18 cellular contexts compared by ENCODE assay signal in the genomic region with DNA sequence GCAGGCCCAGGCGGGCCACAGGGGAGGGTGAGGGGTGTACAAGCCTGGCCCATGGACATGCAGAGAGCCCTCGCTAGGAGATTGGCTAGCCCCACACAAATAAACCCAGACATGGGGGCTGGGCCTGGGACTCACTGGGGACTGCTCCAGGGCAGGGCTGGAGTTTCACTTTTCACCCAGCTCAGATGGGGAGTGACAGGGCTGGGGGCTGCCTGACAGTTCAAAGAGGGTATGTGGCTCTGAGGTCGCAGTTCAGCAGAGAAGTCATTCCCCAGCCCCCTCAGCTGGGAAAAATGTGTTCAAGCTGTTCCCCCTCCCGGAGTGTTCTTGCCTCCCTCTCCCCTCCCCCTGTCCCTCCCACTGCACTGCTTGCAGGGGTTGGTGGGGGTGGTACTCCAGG.
DNase-seq lines count a peak whose midpoint lies in the region; ATAC-seq and TF ChIP-seq lines count a peak whose summit lies in the region.
"Had no signal": no experiment of that assay in that cellular context is flagged by ENCODE, and none has a peak within 500 bp of the region (broad histone marks: within the 10 kb centered on the region; RNA-seq: fewer than 3 reads in every experiment).

No MANE protein-coding gene starts in this region.

- H3K36me3 Mint-ChIP-seq in activated CD8-positive, alpha-beta memory T cell treated with anti-CD3 and anti-CD28 coated beads, Interleukin-2, amount 10 ng/mL, durations not matched to agents 7 days and 5 days: no peaks in the 10 kb centered on the region
- H3K36me3 Mint-ChIP-seq in endodermal cell (ENCODE audit: low read depth): no peaks in the 10 kb centered on the region
- H3K36me3 Mint-ChIP-seq: CD4-positive, CD25-positive, alpha-beta regulatory T cell; CD8-positive, alpha-beta T cell had no signal

- TF ChIP-seq CTCF in endodermal cell (conservative IDR thresholded peaks at IDR 0.05): no peak
- TF ChIP-seq CTCF in ascending aorta (IDR thresholded peaks at IDR 0.05): no peak

- H3K27ac Mint-ChIP-seq in activated CD8-positive, alpha-beta memory T cell treated with anti-CD3 and anti-CD28 coated beads, Interleukin-2, amount 10 ng/mL, durations not matched to agents 7 days and 5 days: no peak overlapping the region
- H3K27ac Mint-ChIP-seq in endodermal cell: no peak overlapping the region
- H3K27ac Mint-ChIP-seq: B cell; CD4-positive, CD25-positive, alpha-beta regulatory T cell; CD8-positive, alpha-beta T cell had no signal

- H4K8ac ChIP-seq in neuronal stem cell (ENCODE audit: low read depth, low read length): no peak overlapping the region

- no peak overlapping the region for H2BK5ac ChIP-seq in neuronal stem cell (ENCODE audit: low read length)

- H3K9me3 ChIP-seq in endodermal cell (ENCODE audit: control insufficient read depth, low read length): no peaks in the 10 kb centered on the region
- peaks cover 0 to 2% of the 10 kb centered on the region in 2 donors for H3K9me3 ChIP-seq in neuronal stem cell (replicated peaks in 1 of 2; ENCODE audit: control insufficient read depth in 2 of 2, insufficient read depth in 1 of 2, low read depth in 1 of 2, low read length in 2 of 2)
- H3K9me3 ChIP-seq in ascending aorta: no peaks in the 10 kb centered on the region
- H3K9me3 ChIP-seq: BLaER1, Caco-2 had no signal

- ATAC-seq in activated CD8-positive, alpha-beta memory T cell treated with anti-CD3 and anti-CD28 coated beads, Interleukin-2, amount 10 ng/mL, durations not matched to agents 7 days and 5 days: no peak
- ATAC-seq: CD8-positive, alpha-beta T cell had no signal

- H2AFZ ChIP-seq in neuronal stem cell (ENCODE audit: low read length): no peak overlapping the region

- H3K4me3 Mint-ChIP-seq in activated CD8-positive, alpha-beta memory T cell treated with anti-CD3 and anti-CD28 coated beads, Interleukin-2, amount 10 ng/mL, durations not matched to agents 7 days and 5 days: no peak overlapping the region
- no peak overlapping the region for H3K4me3 Mint-ChIP-seq in endodermal cell
- H3K4me3 Mint-ChIP-seq: B cell; CD4-positive, CD25-positive, alpha-beta regulatory T cell; CD8-positive, alpha-beta T cell had no signal

- H3K9me3 Mint-ChIP-seq in activated CD8-positive, alpha-beta memory T cell treated with anti-CD3 and anti-CD28 coated beads, Interleukin-2, amount 10 ng/mL, durations not matched to agents 7 days and 5 days (ENCODE audit: low read depth): no peaks in the 10 kb centered on the region
- H3K9me3 Mint-ChIP-seq in endodermal cell: no peaks in the 10 kb centered on the region
- H3K9me3 Mint-ChIP-seq: CD4-positive, CD25-positive, alpha-beta regulatory T cell; CD8-positive, alpha-beta T cell had no signal

- H3K4me3 ChIP-seq in endodermal cell (ENCODE audit: low read length): no peak overlapping the region
- no peak overlapping the region for H3K4me3 ChIP-seq in neuronal stem cell (ENCODE audit: low read length in 2 of 2)
- H3K4me3 ChIP-seq in ascending aorta: no peak overlapping the region
- H3K4me3 ChIP-seq: BLaER1 had no signal

- no peak overlapping the region for H2BK15ac ChIP-seq in neuronal stem cell (ENCODE audit: low read length)

- DNase-seq in activated CD8-positive, alpha-beta memory T cell treated with anti-CD3 and anti-CD28 coated beads, Interleukin-2, amount 10 ng/mL, durations not matched to agents 7 days and 5 days: peak; percentile 9
- DNase-seq in activated CD8-positive, alpha-beta memory T cell treated with anti-CD3 and anti-CD28 coated beads, Interleukin-2, amount 50 U/mL, for 48 hours: no peak
- DNase-seq in endodermal cell (peak; percentile 42), neuronal stem cell (ENCODE audit: low spot score) (no peak), ascending aorta (ENCODE audit: low spot score in 2 of 2) (no peak), NCI-H146 (lab: John Stamatoyannopoulos, UW) (no peak)
- DNase-seq: Caco-2; CD4-positive, CD25-positive, alpha-beta regulatory T cell; CD8-positive, alpha-beta T cell; DMS153; DND-41; GDM1; GOT3; HCEC 1CT had no signal

- H3K27ac ChIP-seq in endodermal cell (ENCODE audit: low read depth, low read length): no peak overlapping the region
- no peak overlapping the region for H3K27ac ChIP-seq in neuronal stem cell (replicated peaks; ENCODE audit: low read length)
- H3K27ac ChIP-seq in ascending aorta: no peak overlapping the region
- H3K27ac ChIP-seq: 22Rv1, BLaER1, C4-2B had no signal

- H3K36me3 ChIP-seq in endodermal cell (ENCODE audit: control insufficient read depth, insufficient read depth, low read length) (no peaks in the 10 kb centered on the region), neuronal stem cell (replicated peaks in 1 of 2; ENCODE audit: control insufficient read depth in 2 of 2, insufficient read depth in 2 of 2, low read length in 2 of 2) (no peaks in the 10 kb centered on the region), ascending aorta (no peaks in the 10 kb centered on the region)
- H3K36me3 ChIP-seq: BLaER1 had no signal

- no peak overlapping the region for H3K9ac ChIP-seq in endodermal cell (ENCODE audit: extremely low read depth, low read length, poor library complexity, severe bottlenecking)
- peak overlapping the region; percentile 39 for H3K9ac ChIP-seq in neuronal stem cell (ENCODE audit: low read depth, low read length, poor library complexity)
- H3K9ac ChIP-seq: BLaER1 had no signal

- no peak overlapping the region for H3K4ac ChIP-seq in neuronal stem cell (ENCODE audit: low read length)

- WGBS in endodermal cell (ENCODE audit: insufficient coverage in 1 of 2, insufficient read length in 1 of 2), 2 experiments: 69% methylated on average over 4 of the region's 4 CpGs; no CpG with 5 or more reads in 1 of the 2 experiments
- no CpG with 5 or more reads among the region's 4 CpGs for WGBS in neuronal stem cell (ENCODE audit: extremely low coverage in 2 of 2, insufficient read length in 2 of 2, insufficient replicate concordance in 1 of 2), 2 donors

- no peak overlapping the region for H2BK120ac ChIP-seq in neuronal stem cell (ENCODE audit: low read depth, low read length)

- H3K4me1 Mint-ChIP-seq in activated CD8-positive, alpha-beta memory T cell treated with anti-CD3 and anti-CD28 coated beads, Interleukin-2, amount 10 ng/mL, durations not matched to agents 7 days and 5 days: no peaks in the 10 kb centered on the region
- H3K4me1 Mint-ChIP-seq in endodermal cell: peaks cover 5% of the 10 kb centered on the region
- H3K4me1 Mint-ChIP-seq: CD4-positive, CD25-positive, alpha-beta regulatory T cell had no signal

- peaks cover 56% of the 10 kb centered on the region for H3K27me3 Mint-ChIP-seq in activated CD8-positive, alpha-beta memory T cell treated with anti-CD3 and anti-CD28 coated beads, Interleukin-2, amount 10 ng/mL, durations not matched to agents 7 days and 5 days
- peaks cover 90% of the 10 kb centered on the region for H3K27me3 Mint-ChIP-seq in endodermal cell (ENCODE audit: insufficient read depth)

- intact Hi-C loops in ascending aorta (cut with DNase I): loop anchor here (5.0 kb wide), 1 partner anchor 538 kb away; no protein-coding TSS in a partner anchor

- H3K14ac ChIP-seq in neuronal stem cell (ENCODE audit: low read length): no peak overlapping the region

- H3K18ac ChIP-seq in neuronal stem cell (ENCODE audit: low read length): peak overlapping the region; percentile 17

- no peak overlapping the region for H3K4me2 ChIP-seq in neuronal stem cell (ENCODE audit: insufficient read depth, low read length, poor library complexity, severe bottlenecking)
- H3K4me2 ChIP-seq: BLaER1 had no signal

- CTCF ChIA-PET in activated CD8-positive, alpha-beta memory T cell treated with anti-CD3 and anti-CD28 coated beads, Interleukin-2, amount 10 ng/mL, durations not matched to agents 7 days and 5 days (lab: Charles Lee): interaction anchor here (0.9 to 2.3 kb wide), 3 partner anchors 10 to 284 kb away, joined by 3 to 10 read pairs (median 9); a partner anchor contains a TSS

- H4K91ac ChIP-seq in neuronal stem cell (ENCODE audit: low read depth, low read length, poor library complexity): peak overlapping the region; percentile 31

- H3K4me1 ChIP-seq in endodermal cell (ENCODE audit: control insufficient read depth, insufficient read depth, low read length) (peaks cover 6% of the 10 kb centered on the region), neuronal stem cell (ENCODE audit: control insufficient read depth in 2 of 2, insufficient read depth in 1 of 2, low read depth in 1 of 2, low read length in 2 of 2) (peaks cover 0 to 12% of the 10 kb centered on the region in 2 donors), ascending aorta (peaks cover 4 to 6% of the 10 kb centered on the region in 2 donors)
- H3K4me1 ChIP-seq: BLaER1 had no signal

- peaks cover 2% of the 10 kb centered on the region for H3K79me1 ChIP-seq in neuronal stem cell (ENCODE audit: low read depth, low read length)

- no peak overlapping the region for H3K23ac ChIP-seq in neuronal stem cell (ENCODE audit: low read depth, low read length, poor library complexity)

- H2AK5ac ChIP-seq in neuronal stem cell (ENCODE audit: low read depth, low read length): no peak overlapping the region

- no peak overlapping the region for H2BK12ac ChIP-seq in neuronal stem cell (ENCODE audit: low read length)

- peaks cover 100% of the 10 kb centered on the region for H3K27me3 ChIP-seq in endodermal cell (ENCODE audit: control insufficient read depth, insufficient read depth, low read length, poor library complexity, severe bottlenecking)
- H3K27me3 ChIP-seq in neuronal stem cell (ENCODE audit: control insufficient read depth in 3 of 3, insufficient read depth in 3 of 3, low read depth in 1 of 3, low read length in 3 of 3): peaks cover 10 to 80% (median 32%) of the 10 kb centered on the region in 3 experiments
- H3K27me3 ChIP-seq in ascending aorta: no peaks in the 10 kb centered on the region

Comparison
In these comparisons a context has a peak if more than half of its experiments do, and no peak if none do; other contexts are left out.
1. DNase-seq: peak in activated CD8-positive, alpha-beta memory T cell treated with anti-CD3 and anti-CD28 coated beads, Interleukin-2, amount 10 ng/mL, durations not matched to agents 7 days and 5 days (single experiment) and endodermal cell (single experiment); none in activated CD8-positive, alpha-beta memory T cell treated with anti-CD3 and anti-CD28 coated beads, Interleukin-2, amount 50 U/mL, for 48 hours (single experiment), neuronal stem cell (single experiment), ascending aorta (0 of 2) and NCI-H146 (single experiment).